ENCODE assay signal across 1 cellular context in the genomic region with DNA sequence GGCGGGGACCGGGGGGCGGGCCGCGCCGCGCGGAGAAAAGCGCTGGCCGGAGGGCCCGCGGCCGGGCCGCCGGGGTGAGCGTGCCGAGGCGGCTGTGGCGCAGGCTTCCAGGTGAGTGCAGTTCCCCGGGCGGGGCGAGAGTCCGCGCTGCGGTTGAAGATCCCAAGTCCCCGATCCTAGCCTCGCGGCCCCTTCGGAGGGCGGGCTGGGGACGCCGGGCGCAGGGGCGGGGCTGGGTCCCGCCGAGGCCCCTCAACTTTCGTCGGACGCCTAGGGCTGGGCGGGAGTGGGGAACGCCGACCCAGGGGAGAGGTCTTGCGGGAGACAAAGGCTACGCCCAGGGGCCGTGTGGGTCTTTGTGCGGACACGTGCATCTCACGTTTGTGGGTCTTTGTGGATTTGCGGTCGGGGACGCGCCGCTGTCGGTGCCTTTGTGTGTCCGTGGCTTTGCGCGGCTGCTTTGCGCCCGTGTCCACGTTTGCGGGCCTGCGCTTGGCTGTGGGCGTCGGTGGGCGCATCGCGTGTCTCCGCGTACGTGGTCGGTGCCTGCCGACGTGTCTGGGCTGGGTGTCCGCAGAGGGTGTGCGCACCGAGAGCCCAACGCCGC.
A peak's percentile ranks its signal among the peaks of the same experiment; 100 is the strongest.
TF ChIP-seq lines count a peak whose summit lies in the region.

A gene with protein sequence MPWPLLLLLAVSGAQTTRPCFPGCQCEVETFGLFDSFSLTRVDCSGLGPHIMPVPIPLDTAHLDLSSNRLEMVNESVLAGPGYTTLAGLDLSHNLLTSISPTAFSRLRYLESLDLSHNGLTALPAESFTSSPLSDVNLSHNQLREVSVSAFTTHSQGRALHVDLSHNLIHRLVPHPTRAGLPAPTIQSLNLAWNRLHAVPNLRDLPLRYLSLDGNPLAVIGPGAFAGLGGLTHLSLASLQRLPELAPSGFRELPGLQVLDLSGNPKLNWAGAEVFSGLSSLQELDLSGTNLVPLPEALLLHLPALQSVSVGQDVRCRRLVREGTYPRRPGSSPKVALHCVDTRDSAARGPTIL (plus strand): TSS at position 63 of the 607 bp plus-strand sequence. CDS start 12,261 bp downstream, outside the sequence.

TF ChIP-seq in K562, 482 proteins besides CTCF, POLR2A, EP300 and RAD21 (continued from another document and continues in another):
- TF ChIP-seq, protein P1, sequence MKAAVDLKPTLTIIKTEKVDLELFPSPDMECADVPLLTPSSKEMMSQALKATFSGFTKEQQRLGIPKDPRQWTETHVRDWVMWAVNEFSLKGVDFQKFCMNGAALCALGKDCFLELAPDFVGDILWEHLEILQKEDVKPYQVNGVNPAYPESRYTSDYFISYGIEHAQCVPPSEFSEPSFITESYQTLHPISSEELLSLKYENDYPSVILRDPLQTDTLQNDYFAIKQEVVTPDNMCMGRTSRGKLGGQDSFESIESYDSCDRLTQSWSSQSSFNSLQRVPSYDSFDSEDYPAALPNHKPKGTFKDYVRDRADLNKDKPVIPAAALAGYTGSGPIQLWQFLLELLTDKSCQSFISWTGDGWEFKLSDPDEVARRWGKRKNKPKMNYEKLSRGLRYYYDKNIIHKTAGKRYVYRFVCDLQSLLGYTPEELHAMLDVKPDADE (conservative IDR thresholded peaks at IDR 0.05; ENCODE audit: control insufficient read depth, low read depth, low read length) = peak; percentile 65; the same call in 1 of the 2 replicates
- TF ChIP-seq POLR2G (IDR thresholded peaks at IDR 0.05; ENCODE audit: low read depth, low read length) (peak; percentile 84), ZNF316 (IDR thresholded peaks at IDR 0.05) (no peak), ZBTB7A (IDR thresholded peaks at IDR 0.05; ENCODE audit: borderline replicate concordance, control insufficient read depth, low read depth, low read length) (peak; percentile 53; the same call in 1 of the 2 replicates), HDAC1 (IDR thresholded peaks at IDR 0.05) (peak in 1 of 2 experiments; percentile 50; a peak in 1 of 4 replicates), ZNF77 (CRISPR knock-in tag; IDR thresholded peaks at IDR 0.05) (no peak), NFIC (IDR thresholded peaks at IDR 0.05) (no peak), STAG1 (CRISPR knock-in tag; IDR thresholded peaks at IDR 0.05; ENCODE audit: borderline replicate concordance) (0 out of 2 replicates have a peak, but pooled peaks have one; percentile 28), SIN3A (IDR thresholded peaks at IDR 0.05; ENCODE audit: borderline replicate concordance in 2 of 2, control insufficient read depth in 1 of 2, low read depth in 2 of 2, low read length in 2 of 2) (peak in 1 of 2 experiments; percentile 55; a peak in 1 of 4 replicates), TAF7 (tag; IDR thresholded peaks at IDR 0.05) (no peak), HMG20A (CRISPR knock-in tag; conservative IDR thresholded peaks at IDR 0.05) (no peak), MED1 (CRISPR knock-in tag; IDR thresholded peaks at IDR 0.05; ENCODE audit: borderline replicate concordance) (no peak), FOXA3 (CRISPR knock-in tag; conservative IDR thresholded peaks at IDR 0.05 in 1 of 2, IDR thresholded peaks at IDR 0.05 in 1 of 2) (no peak), PHB2 (IDR thresholded peaks at IDR 0.05; ENCODE audit: low read depth) (no peak), CREM (IDR thresholded peaks at IDR 0.05; ENCODE audit: low read depth) (peak; percentile 29), ARHGAP35 (IDR thresholded peaks at IDR 0.05; ENCODE audit: partially characterized antibody) (no peak), CBX1 (IDR thresholded peaks at IDR 0.05; ENCODE audit: low read depth) (no peak), HNRNPL (IDR thresholded peaks at IDR 0.05; ENCODE audit: low read depth, low read length) (no peak), NR2C2 (CRISPR knock-in tag; IDR thresholded peaks at IDR 0.05) (0 out of 2 replicates have a peak, but pooled peaks have one; percentile 25), NR2C2 (tag; IDR thresholded peaks at IDR 0.05) (no peak; the same call in 1 of the 2 replicates)
- TF ChIP-seq, protein P2, sequence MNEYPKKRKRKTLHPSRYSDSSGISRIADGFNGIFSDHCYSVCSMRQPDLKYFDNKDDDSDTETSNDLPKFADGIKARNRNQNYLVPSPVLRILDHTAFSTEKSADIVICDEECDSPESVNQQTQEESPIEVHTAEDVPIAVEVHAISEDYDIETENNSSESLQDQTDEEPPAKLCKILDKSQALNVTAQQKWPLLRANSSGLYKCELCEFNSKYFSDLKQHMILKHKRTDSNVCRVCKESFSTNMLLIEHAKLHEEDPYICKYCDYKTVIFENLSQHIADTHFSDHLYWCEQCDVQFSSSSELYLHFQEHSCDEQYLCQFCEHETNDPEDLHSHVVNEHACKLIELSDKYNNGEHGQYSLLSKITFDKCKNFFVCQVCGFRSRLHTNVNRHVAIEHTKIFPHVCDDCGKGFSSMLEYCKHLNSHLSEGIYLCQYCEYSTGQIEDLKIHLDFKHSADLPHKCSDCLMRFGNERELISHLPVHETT (CRISPR knock-in tag; conservative IDR thresholded peaks at IDR 0.05 in 1 of 2, IDR thresholded peaks at IDR 0.05 in 1 of 2) = 0 out of 4 replicates have a peak, but pooled peaks of 1 of the 2 experiments have one; percentile 48
- TF ChIP-seq, protein P3, sequence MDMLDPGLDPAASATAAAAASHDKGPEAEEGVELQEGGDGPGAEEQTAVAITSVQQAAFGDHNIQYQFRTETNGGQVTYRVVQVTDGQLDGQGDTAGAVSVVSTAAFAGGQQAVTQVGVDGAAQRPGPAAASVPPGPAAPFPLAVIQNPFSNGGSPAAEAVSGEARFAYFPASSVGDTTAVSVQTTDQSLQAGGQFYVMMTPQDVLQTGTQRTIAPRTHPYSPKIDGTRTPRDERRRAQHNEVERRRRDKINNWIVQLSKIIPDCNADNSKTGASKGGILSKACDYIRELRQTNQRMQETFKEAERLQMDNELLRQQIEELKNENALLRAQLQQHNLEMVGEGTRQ (CRISPR knock-in tag; IDR thresholded peaks at IDR 0.05) = no peak
- TF ChIP-seq, protein P4, sequence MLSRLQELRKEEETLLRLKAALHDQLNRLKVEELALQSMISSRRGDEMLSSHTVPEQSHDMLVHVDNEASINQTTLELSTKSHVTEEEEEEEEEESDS (CRISPR knock-in tag; IDR thresholded peaks at IDR 0.05) = no peak
- TF ChIP-seq, protein P5, sequence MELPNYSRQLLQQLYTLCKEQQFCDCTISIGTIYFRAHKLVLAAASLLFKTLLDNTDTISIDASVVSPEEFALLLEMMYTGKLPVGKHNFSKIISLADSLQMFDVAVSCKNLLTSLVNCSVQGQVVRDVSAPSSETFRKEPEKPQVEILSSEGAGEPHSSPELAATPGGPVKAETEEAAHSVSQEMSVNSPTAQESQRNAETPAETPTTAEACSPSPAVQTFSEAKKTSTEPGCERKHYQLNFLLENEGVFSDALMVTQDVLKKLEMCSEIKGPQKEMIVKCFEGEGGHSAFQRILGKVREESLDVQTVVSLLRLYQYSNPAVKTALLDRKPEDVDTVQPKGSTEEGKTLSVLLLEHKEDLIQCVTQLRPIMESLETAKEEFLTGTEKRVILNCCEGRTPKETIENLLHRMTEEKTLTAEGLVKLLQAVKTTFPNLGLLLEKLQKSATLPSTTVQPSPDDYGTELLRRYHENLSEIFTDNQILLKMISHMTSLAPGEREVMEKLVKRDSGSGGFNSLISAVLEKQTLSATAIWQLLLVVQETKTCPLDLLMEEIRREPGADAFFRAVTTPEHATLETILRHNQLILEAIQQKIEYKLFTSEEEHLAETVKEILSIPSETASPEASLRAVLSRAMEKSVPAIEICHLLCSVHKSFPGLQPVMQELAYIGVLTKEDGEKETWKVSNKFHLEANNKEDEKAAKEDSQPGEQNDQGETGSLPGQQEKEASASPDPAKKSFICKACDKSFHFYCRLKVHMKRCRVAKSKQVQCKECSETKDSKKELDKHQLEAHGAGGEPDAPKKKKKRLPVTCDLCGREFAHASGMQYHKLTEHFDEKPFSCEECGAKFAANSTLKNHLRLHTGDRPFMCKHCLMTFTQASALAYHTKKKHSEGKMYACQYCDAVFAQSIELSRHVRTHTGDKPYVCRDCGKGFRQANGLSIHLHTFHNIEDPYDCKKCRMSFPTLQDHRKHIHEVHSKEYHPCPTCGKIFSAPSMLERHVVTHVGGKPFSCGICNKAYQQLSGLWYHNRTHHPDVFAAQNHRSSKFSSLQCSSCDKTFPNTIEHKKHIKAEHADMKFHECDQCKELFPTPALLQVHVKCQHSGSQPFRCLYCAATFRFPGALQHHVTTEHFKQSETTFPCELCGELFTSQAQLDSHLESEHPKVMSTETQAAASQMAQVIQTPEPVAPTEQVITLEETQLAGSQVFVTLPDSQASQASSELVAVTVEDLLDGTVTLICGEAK (IDR thresholded peaks at IDR 0.05) = no peak
- TF ChIP-seq, protein P5 (CRISPR knock-in tag; IDR thresholded peaks at IDR 0.05) = peak; percentile 57; the same call in 1 of the 2 replicates
- TF ChIP-seq, protein P6, sequence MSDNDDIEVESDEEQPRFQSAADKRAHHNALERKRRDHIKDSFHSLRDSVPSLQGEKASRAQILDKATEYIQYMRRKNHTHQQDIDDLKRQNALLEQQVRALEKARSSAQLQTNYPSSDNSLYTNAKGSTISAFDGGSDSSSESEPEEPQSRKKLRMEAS (CRISPR knock-in tag; IDR thresholded peaks at IDR 0.05) = peak; percentile 86
- TF ChIP-seq, protein P7, sequence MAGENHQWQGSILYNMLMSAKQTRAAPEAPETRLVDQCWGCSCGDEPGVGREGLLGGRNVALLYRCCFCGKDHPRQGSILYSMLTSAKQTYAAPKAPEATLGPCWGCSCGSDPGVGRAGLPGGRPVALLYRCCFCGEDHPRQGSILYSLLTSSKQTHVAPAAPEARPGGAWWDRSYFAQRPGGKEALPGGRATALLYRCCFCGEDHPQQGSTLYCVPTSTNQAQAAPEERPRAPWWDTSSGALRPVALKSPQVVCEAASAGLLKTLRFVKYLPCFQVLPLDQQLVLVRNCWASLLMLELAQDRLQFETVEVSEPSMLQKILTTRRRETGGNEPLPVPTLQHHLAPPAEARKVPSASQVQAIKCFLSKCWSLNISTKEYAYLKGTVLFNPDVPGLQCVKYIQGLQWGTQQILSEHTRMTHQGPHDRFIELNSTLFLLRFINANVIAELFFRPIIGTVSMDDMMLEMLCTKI (IDR thresholded peaks at IDR 0.05; ENCODE audit: partially characterized antibody) = no peak
- TF ChIP-seq, protein P8, sequence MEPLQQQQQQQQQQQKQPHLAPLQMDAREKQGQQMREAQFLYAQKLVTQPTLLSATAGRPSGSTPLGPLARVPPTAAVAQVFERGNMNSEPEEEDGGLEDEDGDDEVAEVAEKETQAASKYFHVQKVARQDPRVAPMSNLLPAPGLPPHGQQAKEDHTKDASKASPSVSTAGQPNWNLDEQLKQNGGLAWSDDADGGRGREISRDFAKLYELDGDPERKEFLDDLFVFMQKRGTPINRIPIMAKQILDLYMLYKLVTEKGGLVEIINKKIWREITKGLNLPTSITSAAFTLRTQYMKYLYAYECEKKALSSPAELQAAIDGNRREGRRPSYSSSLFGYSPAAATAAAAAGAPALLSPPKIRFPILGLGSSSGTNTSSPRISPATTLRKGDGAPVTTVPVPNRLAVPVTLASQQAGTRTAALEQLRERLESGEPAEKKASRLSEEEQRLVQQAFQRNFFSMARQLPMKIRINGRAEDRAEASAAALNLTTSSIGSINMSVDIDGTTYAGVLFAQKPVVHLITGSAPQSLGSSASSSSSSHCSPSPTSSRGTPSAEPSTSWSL (CRISPR knock-in tag; IDR thresholded peaks at IDR 0.05; ENCODE audit: borderline replicate concordance) = no peak
- TF ChIP-seq, protein P9, sequence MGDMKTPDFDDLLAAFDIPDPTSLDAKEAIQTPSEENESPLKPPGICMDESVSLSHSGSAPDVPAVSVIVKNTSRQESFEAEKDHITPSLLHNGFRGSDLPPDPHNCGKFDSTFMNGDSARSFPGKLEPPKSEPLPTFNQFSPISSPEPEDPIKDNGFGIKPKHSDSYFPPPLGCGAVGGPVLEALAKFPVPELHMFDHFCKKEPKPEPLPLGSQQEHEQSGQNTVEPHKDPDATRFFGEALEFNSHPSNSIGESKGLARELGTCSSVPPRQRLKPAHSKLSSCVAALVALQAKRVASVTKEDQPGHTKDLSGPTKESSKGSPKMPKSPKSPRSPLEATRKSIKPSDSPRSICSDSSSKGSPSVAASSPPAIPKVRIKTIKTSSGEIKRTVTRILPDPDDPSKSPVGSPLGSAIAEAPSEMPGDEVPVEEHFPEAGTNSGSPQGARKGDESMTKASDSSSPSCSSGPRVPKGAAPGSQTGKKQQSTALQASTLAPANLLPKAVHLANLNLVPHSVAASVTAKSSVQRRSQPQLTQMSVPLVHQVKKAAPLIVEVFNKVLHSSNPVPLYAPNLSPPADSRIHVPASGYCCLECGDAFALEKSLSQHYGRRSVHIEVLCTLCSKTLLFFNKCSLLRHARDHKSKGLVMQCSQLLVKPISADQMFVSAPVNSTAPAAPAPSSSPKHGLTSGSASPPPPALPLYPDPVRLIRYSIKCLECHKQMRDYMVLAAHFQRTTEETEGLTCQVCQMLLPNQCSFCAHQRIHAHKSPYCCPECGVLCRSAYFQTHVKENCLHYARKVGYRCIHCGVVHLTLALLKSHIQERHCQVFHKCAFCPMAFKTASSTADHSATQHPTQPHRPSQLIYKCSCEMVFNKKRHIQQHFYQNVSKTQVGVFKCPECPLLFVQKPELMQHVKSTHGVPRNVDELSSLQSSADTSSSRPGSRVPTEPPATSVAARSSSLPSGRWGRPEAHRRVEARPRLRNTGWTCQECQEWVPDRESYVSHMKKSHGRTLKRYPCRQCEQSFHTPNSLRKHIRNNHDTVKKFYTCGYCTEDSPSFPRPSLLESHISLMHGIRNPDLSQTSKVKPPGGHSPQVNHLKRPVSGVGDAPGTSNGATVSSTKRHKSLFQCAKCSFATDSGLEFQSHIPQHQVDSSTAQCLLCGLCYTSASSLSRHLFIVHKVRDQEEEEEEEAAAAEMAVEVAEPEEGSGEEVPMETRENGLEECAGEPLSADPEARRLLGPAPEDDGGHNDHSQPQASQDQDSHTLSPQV (IDR thresholded peaks at IDR 0.05) = peak; percentile 66; the same call in 1 of the 2 replicates
